In genomic region chr2:191266201-191266600, GRCh38 we compare ENCODE assay signal across 15 cellular contexts. TPM values are rescaled to one million over a fixed set of nuclear protein-coding genes. Genes with fewer than 3 reads are reported as not detected.
DNase-seq lines count a peak whose midpoint lies in the region; ATAC-seq, FAIRE-seq and TF ChIP-seq lines count a peak whose summit lies in the region.
"Had no signal": no experiment of that assay in that cellular context is flagged by ENCODE, and none has a peak within 500 bp of the region (broad histone marks: within the 10 kb centered on the region; RNA-seq: fewer than 3 reads in every experiment).

No MANE protein-coding gene starts in this region.

- H3K4me3 Mint-ChIP-seq in T-cell = no peak overlapping the region
- H3K4me3 Mint-ChIP-seq in activated T-helper 1 cell treated with anti-CD3 and anti-CD28 coated beads, Interleukin-12 subunit alpha, Interleukin-12 subunit beta, Interleukin-2, Interleukin-4 antibody, amounts not matched to agents 30 ng/mL and 10 ng/mL and 1 ng/mL, durations not matched to agents 14 hours and 24 hours and 36 hours = no peak overlapping the region
- H3K4me3 Mint-ChIP-seq: activated naive CD4-positive, alpha-beta T cell treated with anti-CD3 and anti-CD28 coated beads, Interleukin-2, amount 50 U/mL, for 24 hours; neural progenitor cell had no signal

- no peaks in the 10 kb centered on the region for H3K9me3 Mint-ChIP-seq in T-cell
- no peaks in the 10 kb centered on the region for H3K9me3 Mint-ChIP-seq in activated T-helper 1 cell treated with anti-CD3 and anti-CD28 coated beads, Interleukin-12 subunit alpha, Interleukin-12 subunit beta, Interleukin-2, Interleukin-4 antibody, amounts not matched to agents 30 ng/mL and 10 ng/mL and 1 ng/mL, durations not matched to agents 14 hours and 24 hours and 36 hours
- H3K9me3 Mint-ChIP-seq: activated naive CD4-positive, alpha-beta T cell treated with anti-CD3 and anti-CD28 coated beads, Interleukin-2, amount 50 U/mL, for 24 hours had no signal

- DNase-seq in EH (ENCODE audit: low read depth) (peak; percentile 55), ascending aorta (ENCODE audit: low spot score in 2 of 2) (no peak), kidney (no peak), stomach (no peak), GM12892 (ENCODE audit: insufficient read length) (no peak), T-cell (no peak)
- DNase-seq in activated T-helper 1 cell treated with anti-CD3 and anti-CD28 coated beads, Interleukin-12 subunit alpha, Interleukin-12 subunit beta, Interleukin-2, Interleukin-4 antibody, amounts not matched to agents 30 ng/mL and 10 ng/mL and 1 ng/mL, durations not matched to agents 14 hours and 24 hours and 36 hours (ENCODE audit: low spot score) = no peak
- DNase-seq: activated CD8-positive, alpha-beta memory T cell treated with anti-CD3 and anti-CD28 coated beads for 24 hours; C1 segment of cervical spinal cord; erythroblast; NK-92 treated with Interleukin-12 subunit alpha and Interleukin-12 subunit beta, amount 100 ng/mL, for 24 hours; stimulated activated CD4-positive, alpha-beta T cell treated with anti-CD3 and anti-CD28 coated beads, Interleukin-12 subunit alpha, Interleukin-12 subunit beta, amount 100 ng/mL, for 4 hours had no signal

- H3K9me3 ChIP-seq in ascending aorta (no peaks in the 10 kb centered on the region), kidney (ENCODE audit: control insufficient read depth in 1 of 2, low read length in 2 of 2) (no peaks in the 10 kb centered on the region), stomach (no peaks in the 10 kb centered on the region)

- H3K27ac Mint-ChIP-seq in T-cell = no peak overlapping the region
- H3K27ac Mint-ChIP-seq in activated T-helper 1 cell treated with anti-CD3 and anti-CD28 coated beads, Interleukin-12 subunit alpha, Interleukin-12 subunit beta, Interleukin-2, Interleukin-4 antibody, amounts not matched to agents 30 ng/mL and 10 ng/mL and 1 ng/mL, durations not matched to agents 14 hours and 24 hours and 36 hours = no peak overlapping the region
- H3K27ac Mint-ChIP-seq: activated naive CD4-positive, alpha-beta T cell treated with anti-CD3 and anti-CD28 coated beads, Interleukin-2, amount 50 U/mL, for 24 hours; neural progenitor cell had no signal

- FAIRE-seq in kidney (lab: Jason Lieb, UNC) (no peak), GM12892 (lab: Jason Lieb, UNC) (no peak)

- 83 to 92% (median 85%) methylated on average over 2 of the region's 2 CpGs for WGBS in stomach, 5 donors

- H3K4me3 ChIP-seq in ascending aorta (peak overlapping the region in 1 of 2 donors; percentile 26), kidney (ENCODE audit: low read length in 2 of 2) (no peak overlapping the region), stomach (no peak overlapping the region)
- H3K4me3 ChIP-seq: neural progenitor cell had no signal

- no peaks in the 10 kb centered on the region for H3K4me1 Mint-ChIP-seq in T-cell
- peaks cover 12% of the 10 kb centered on the region for H3K4me1 Mint-ChIP-seq in activated T-helper 1 cell treated with anti-CD3 and anti-CD28 coated beads, Interleukin-12 subunit alpha, Interleukin-12 subunit beta, Interleukin-2, Interleukin-4 antibody, amounts not matched to agents 30 ng/mL and 10 ng/mL and 1 ng/mL, durations not matched to agents 14 hours and 24 hours and 36 hours (ENCODE audit: low read depth)
- H3K4me1 Mint-ChIP-seq: activated naive CD4-positive, alpha-beta T cell treated with anti-CD3 and anti-CD28 coated beads, Interleukin-2, amount 50 U/mL, for 24 hours had no signal

- POLR2A ChIA-PET in T-cell (lab: Charles Lee) = no interaction called here

- H3K4me1 ChIP-seq in ascending aorta (peaks cover 7 to 34% of the 10 kb centered on the region in 2 donors), kidney (ENCODE audit: control insufficient read depth in 1 of 2, insufficient read depth in 1 of 2, low read depth in 1 of 2, low read length in 2 of 2) (peaks cover 4 to 5% of the 10 kb centered on the region in 2 donors), stomach (peaks cover 6 to 35% (median 22%) of the 10 kb centered on the region in 4 donors)

- H3K27ac ChIP-seq in ascending aorta = peak overlapping the region; percentile 84 to 89
- peak overlapping the region; percentile 11 to 61 for H3K27ac ChIP-seq in kidney (ENCODE audit: low read depth in 2 of 2, low read length in 2 of 2)
- peak overlapping the region in 4 of 5 donors; percentile 11 to 68 (median 49) for H3K27ac ChIP-seq in stomach
- H3K27ac ChIP-seq: neural progenitor cell had no signal

- CTCF ChIA-PET in T-cell (lab: Charles Lee) = interaction anchor here in 1 of 2 donors (0.8 kb wide), 1 partner anchor 53 kb away, joined by 3 read pairs; no protein-coding TSS in a partner anchor

- TF ChIP-seq EP300 in stomach (IDR thresholded peaks at IDR 0.05) = no peak

- no peaks in the 10 kb centered on the region for H3K36me3 ChIP-seq in ascending aorta
- no peaks in the 10 kb centered on the region for H3K36me3 ChIP-seq in kidney (ENCODE audit: control insufficient read depth in 1 of 2, insufficient read depth in 2 of 2, low read length in 2 of 2)
- H3K36me3 ChIP-seq in stomach = no peaks in the 10 kb centered on the region
- H3K36me3 ChIP-seq: neural progenitor cell had no signal

- H3K36me3 Mint-ChIP-seq in T-cell = no peaks in the 10 kb centered on the region
- no peaks in the 10 kb centered on the region for H3K36me3 Mint-ChIP-seq in activated T-helper 1 cell treated with anti-CD3 and anti-CD28 coated beads, Interleukin-12 subunit alpha, Interleukin-12 subunit beta, Interleukin-2, Interleukin-4 antibody, amounts not matched to agents 30 ng/mL and 10 ng/mL and 1 ng/mL, durations not matched to agents 14 hours and 24 hours and 36 hours (ENCODE audit: low read depth)
- H3K36me3 Mint-ChIP-seq: activated naive CD4-positive, alpha-beta T cell treated with anti-CD3 and anti-CD28 coated beads, Interleukin-2, amount 50 U/mL, for 24 hours had no signal

- intact Hi-C loops in ascending aorta (cut with DNase I) (loop anchor here (5.0 kb wide), 1 partner anchor 101 kb away; no protein-coding TSS in a partner anchor), kidney (cut with DNase I) (no loop called here), stomach (cut with DNase I; ENCODE audit: low total_unique reads) (no loop called here)
- intact Hi-C loops in activated T-helper 1 cell treated with anti-CD3 and anti-CD28 coated beads, Interleukin-12 subunit alpha, Interleukin-12 subunit beta, Interleukin-2, Interleukin-4 antibody, amounts not matched to agents 30 ng/mL and 10 ng/mL and 1 ng/mL, durations not matched to agents 14 hours and 24 hours and 36 hours (cut with micrococcal nuclease) = no loop called here

- ATAC-seq in GM19463 (IDR thresholded peaks at IDR 0.05; ENCODE audit: unreplicated experiment) (no peak), T-cell (replicated peaks in 1 of 4) (no peak)

- H3K27me3 ChIP-seq in ascending aorta (no peaks in the 10 kb centered on the region), stomach (no peaks in the 10 kb centered on the region)
- H3K27me3 ChIP-seq: neural progenitor cell had no signal

- TF ChIP-seq CTCF in ascending aorta (IDR thresholded peaks at IDR 0.05) = no peak
- TF ChIP-seq CTCF in kidney (IDR thresholded peaks at IDR 0.05; ENCODE audit: borderline replicate concordance, extremely low read depth, insufficient read depth) = no peak
- TF ChIP-seq CTCF in stomach (IDR thresholded peaks at IDR 0.05) = no peak

- TF ChIP-seq POLR2A in stomach (IDR thresholded peaks at IDR 0.05) = no peak
- TF ChIP-seq POLR2A in GM12892 (IDR thresholded peaks at IDR 0.05; ENCODE audit: low read depth, low read length) = no peak

- H3K9ac ChIP-seq in kidney (ENCODE audit: low read length in 2 of 2) = no peak overlapping the region
- H3K9ac ChIP-seq: neural progenitor cell had no signal

- peaks cover 7 to 8% of the 10 kb centered on the region in 2 donors for H3K27me3 Mint-ChIP-seq in T-cell
- peaks cover 3% of the 10 kb centered on the region for H3K27me3 Mint-ChIP-seq in activated T-helper 1 cell treated with anti-CD3 and anti-CD28 coated beads, Interleukin-12 subunit alpha, Interleukin-12 subunit beta, Interleukin-2, Interleukin-4 antibody, amounts not matched to agents 30 ng/mL and 10 ng/mL and 1 ng/mL, durations not matched to agents 14 hours and 24 hours and 36 hours (ENCODE audit: insufficient read depth)
- H3K27me3 Mint-ChIP-seq: activated naive CD4-positive, alpha-beta T cell treated with anti-CD3 and anti-CD28 coated beads, Interleukin-2, amount 50 U/mL, for 24 hours had no signal

RNA-seq across cellular contexts. Expression of gene MYO1B, which starts 21.0 kb away (rescaled TPM):
- total RNA-seq in ascending aorta (27.4 TPM), kidney (64.8 TPM), stomach (100 to 1,000 TPM in 1 of 5 donors, 10 to 100 TPM in 3, 1 to 10 TPM in 1; 8.8 to 123 (median 25.5) TPM), T-cell (1 to 10 TPM in 1 of 5 donors, under 1 TPM in 4; 0.39 to 1.3 (median 0.73) TPM)
- polyA plus RNA-seq in kidney (ENCODE audit: insufficient read depth, low read depth, low replicate concordance) (24.5 TPM), stomach (10 to 100 TPM in 1 of 3 donors, 1 to 10 TPM in 2; 6.1 to 11.0 (median 7.5) TPM)
- polyA plus RNA-seq in GM12892 (2012; ENCODE audit: missing spikeins) = 1.3 TPM
- total RNA-seq in activated T-helper 1 cell treated with anti-CD3 and anti-CD28 coated beads, Interleukin-12 subunit alpha, Interleukin-12 subunit beta, Interleukin-2, Interleukin-4 antibody, amounts not matched to agents 30 ng/mL and 10 ng/mL and 1 ng/mL, durations not matched to agents 14 hours and 24 hours and 36 hours = 13.2 and 15.2 TPM in 2 replicates

Comparison
In these comparisons a context has a peak if more than half of its experiments do, and no peak if none do; other contexts are left out.
1. H3K27ac ChIP-seq: peak in every context shown above with its lines; median percentile 86 in ascending aorta; 49 in stomach; 36 in kidney.